In genomic region chr11:10274726-10275125, GRCh38 we compare ENCODE assay signal across 26 cellular contexts. TPM values are rescaled to one million over a fixed set of nuclear protein-coding genes. Genes with fewer than 3 reads are reported as not detected.
DNase-seq lines count a peak whose midpoint lies in the region; TF ChIP-seq lines count a peak whose summit lies in the region.
"Had no signal": no experiment of that assay in that cellular context is flagged by ENCODE, and none has a peak within 500 bp of the region (broad histone marks: within the 10 kb centered on the region; RNA-seq: fewer than 3 reads in every experiment).

No MANE protein-coding gene starts in this region.

- H3K4me3 Mint-ChIP-seq in HFFc6 = peak overlapping the region; percentile 63; the same call in 1 of the 2 replicates
- no peak overlapping the region for H3K4me3 Mint-ChIP-seq in neural progenitor cell
- no peak overlapping the region for H3K4me3 Mint-ChIP-seq in T-helper 2 cell treated with Interferon-gamma antibody and Interleukin-4, amounts not matched to agents 5 μg/mL and 100 μg/mL, for 36 hours
- H3K4me3 Mint-ChIP-seq: CD4-positive, alpha-beta T cell had no signal

- H4K20me1 ChIP-seq in neural progenitor cell (ENCODE audit: low read depth) (no peaks in the 10 kb centered on the region), GM23248 (ENCODE audit: insufficient read depth) (no peaks in the 10 kb centered on the region)

- H3K9me2 ChIP-seq in GM23248 (ENCODE audit: insufficient read depth) = no peaks in the 10 kb centered on the region
- H3K9me2 ChIP-seq: SK-N-SH had no signal

- no peak overlapping the region for H3K4me2 ChIP-seq in neural progenitor cell
- H3K4me2 ChIP-seq in GM23248 (ENCODE audit: unreplicated experiment) = no peak overlapping the region
- H3K4me2 ChIP-seq: KMS-11, SK-N-SH had no signal

- in situ Hi-C loops in GM23248 (cut with MboI) = no loop called here

- 96 to 100% methylated on average over 1 of the region's 1 CpG for WGBS in GM23248 (ENCODE audit: low coverage in 1 of 2, low lambda C conversion rate in 2 of 2, missing lambda C conversion rate in 2 of 2), 2 experiments

- H3K36me3 Mint-ChIP-seq in HFFc6 (ENCODE audit: low read depth) (no peaks in the 10 kb centered on the region), neural progenitor cell (no peaks in the 10 kb centered on the region)
- no peaks in the 10 kb centered on the region for H3K36me3 Mint-ChIP-seq in T-helper 2 cell treated with Interferon-gamma antibody and Interleukin-4, amounts not matched to agents 5 μg/mL and 100 μg/mL, for 36 hours (ENCODE audit: low read depth)

- H3K27me3 Mint-ChIP-seq in HFFc6 (ENCODE audit: insufficient read depth) (no peaks in the 10 kb centered on the region; the same call in 1 of the 2 replicates), neural progenitor cell (ENCODE audit: insufficient read depth, low read depth) (peaks cover 3% of the 10 kb centered on the region)
- peaks cover 9% of the 10 kb centered on the region for H3K27me3 Mint-ChIP-seq in T-helper 2 cell treated with Interferon-gamma antibody and Interleukin-4, amounts not matched to agents 5 μg/mL and 100 μg/mL, for 36 hours (ENCODE audit: low read depth)
- H3K27me3 Mint-ChIP-seq: CD4-positive, alpha-beta T cell had no signal

- H3K27ac ChIP-seq in SK-N-MC = peak overlapping the region; percentile 83
- H3K27ac ChIP-seq in neural progenitor cell = peak overlapping the region; percentile 3
- H3K27ac ChIP-seq in GM23248 = no peak overlapping the region
- H3K27ac ChIP-seq: BLaER1 treated with 17β-estradiol and CSF1 and Interleukin-3, amounts not matched to agents 10 nM and 100 nM; KMS-11; Peyer's patch had no signal

- peak overlapping the region; percentile 56 for H3K27ac Mint-ChIP-seq in HFFc6
- no peak overlapping the region for H3K27ac Mint-ChIP-seq in neural progenitor cell
- H3K27ac Mint-ChIP-seq in T-helper 2 cell treated with Interferon-gamma antibody and Interleukin-4, amounts not matched to agents 5 μg/mL and 100 μg/mL, for 36 hours = no peak overlapping the region
- H3K27ac Mint-ChIP-seq: CD4-positive, alpha-beta T cell had no signal

- H3K4me3 ChIP-seq in AG10803 (ENCODE audit: low read length) (no peak overlapping the region), SK-N-MC (peak overlapping the region; percentile 66), neural progenitor cell (no peak overlapping the region), GM23248 (no peak overlapping the region)
- H3K4me3 ChIP-seq: BLaER1 treated with 17β-estradiol and CSF1 and Interleukin-3, amounts not matched to agents 10 nM and 100 nM; Peyer's patch had no signal

- TF ChIP-seq CTCF in AG10803 (conservative IDR thresholded peaks at IDR 0.05; ENCODE audit: low read length) = no peak
- no peak for TF ChIP-seq CTCF in HFFc6 (IDR thresholded peaks at IDR 0.05)
- TF ChIP-seq CTCF in neural progenitor cell (IDR thresholded peaks at IDR 0.05) = no peak

- H3K36me3 ChIP-seq in SK-N-MC (ENCODE audit: insufficient read depth, low read length) = no peaks in the 10 kb centered on the region
- H3K36me3 ChIP-seq in neural progenitor cell = no peaks in the 10 kb centered on the region
- no peaks in the 10 kb centered on the region for H3K36me3 ChIP-seq in GM23248 (ENCODE audit: low read depth)
- H3K36me3 ChIP-seq: BLaER1 treated with 17β-estradiol and CSF1 and Interleukin-3, amounts not matched to agents 10 nM and 100 nM; Peyer's patch had no signal

- H3F3A ChIP-seq in neural progenitor cell (ENCODE audit: low read depth) (no peaks in the 10 kb centered on the region), GM23248 (ENCODE audit: insufficient read depth) (peaks cover 23% of the 10 kb centered on the region)

- H3K9me3 ChIP-seq in SK-N-MC (ENCODE audit: low read depth, low read length) = no peaks in the 10 kb centered on the region
- no peaks in the 10 kb centered on the region for H3K9me3 ChIP-seq in neural progenitor cell (ENCODE audit: low read depth)
- no peaks in the 10 kb centered on the region for H3K9me3 ChIP-seq in GM23248 (ENCODE audit: low read depth)
- H3K9me3 ChIP-seq: BLaER1 treated with 17β-estradiol and CSF1 and Interleukin-3, amounts not matched to agents 10 nM and 100 nM; Peyer's patch; SK-N-SH had no signal

- H3K4me1 Mint-ChIP-seq in HFFc6 (ENCODE audit: low read depth) = peaks cover 44% of the 10 kb centered on the region
- H3K4me1 Mint-ChIP-seq in neural progenitor cell = peaks cover 6% of the 10 kb centered on the region
- H3K4me1 Mint-ChIP-seq in T-helper 2 cell treated with Interferon-gamma antibody and Interleukin-4, amounts not matched to agents 5 μg/mL and 100 μg/mL, for 36 hours (ENCODE audit: low read depth) = no peaks in the 10 kb centered on the region

- H3K9ac ChIP-seq in SK-N-MC (ENCODE audit: insufficient read length) = peak overlapping the region; percentile 46
- H3K9ac ChIP-seq in neural progenitor cell = no peak overlapping the region
- no peak overlapping the region for H3K9ac ChIP-seq in GM23248
- H3K9ac ChIP-seq: BLaER1 treated with 17β-estradiol and CSF1 and Interleukin-3, amounts not matched to agents 10 nM and 100 nM; KMS-11; SK-N-SH had no signal

- H3K79me2 ChIP-seq in neural progenitor cell (ENCODE audit: low read depth) (peaks cover 2% of the 10 kb centered on the region), GM23248 (ENCODE audit: insufficient read depth) (peaks cover 79% of the 10 kb centered on the region)

- DNase-seq in AG10803 (ENCODE audit: low read depth) (peak; percentile 34), HFFc6 (no peak), SK-N-MC (ENCODE audit: low read depth, low spot score) (no peak), neural progenitor cell (ENCODE audit: low spot score) (no peak), HCEC 1CT (no peak), GM23248 (no peak)
- DNase-seq in T-helper 2 cell treated with Interferon-gamma antibody and Interleukin-4, amounts not matched to agents 5 μg/mL and 100 μg/mL, for 36 hours (ENCODE audit: low spot score) = no peak
- DNase-seq in activated T-cell treated with anti-CD3 and anti-CD28 coated beads, Interleukin-2, amount 50 U/mL, for 48 hours = no peak
- DNase-seq: AML-193; CD4-positive, alpha-beta T cell; COR-L47; GF-D8; H7; MM.1S; NCI-H1048; NCI-H1417; NCI-H1694; NCI-H2029 treated with DMSO at 0.1 percent for 48 hours; NCI-H446 treated with DMSO at 0.1 percent for 48 hours; Peyer's patch; SIG-M5; SK-N-SH; SW 1271 had no signal

- H3K4me1 ChIP-seq in neural progenitor cell = peaks cover 21% of the 10 kb centered on the region
- H3K4me1 ChIP-seq in GM23248 (ENCODE audit: insufficient read depth) = peaks cover 29% of the 10 kb centered on the region
- H3K4me1 ChIP-seq: Peyer's patch had no signal

- H3K9me3 Mint-ChIP-seq in HFFc6 = no peaks in the 10 kb centered on the region
- H3K9me3 Mint-ChIP-seq in neural progenitor cell = peaks cover 2% of the 10 kb centered on the region
- no peaks in the 10 kb centered on the region for H3K9me3 Mint-ChIP-seq in T-helper 2 cell treated with Interferon-gamma antibody and Interleukin-4, amounts not matched to agents 5 μg/mL and 100 μg/mL, for 36 hours
- H3K9me3 Mint-ChIP-seq: CD4-positive, alpha-beta T cell; IgD-negative memory B cell had no signal

- H3K27me3 ChIP-seq in neural progenitor cell (no peaks in the 10 kb centered on the region), GM23248 (replicated peaks; ENCODE audit: insufficient read depth) (no peaks in the 10 kb centered on the region)
- H3K27me3 ChIP-seq: BLaER1 treated with 17β-estradiol and CSF1 and Interleukin-3, amounts not matched to agents 10 nM and 100 nM; Peyer's patch had no signal

- no peak overlapping the region for H2AFZ ChIP-seq in neural progenitor cell (replicated peaks)
- no peak overlapping the region for H2AFZ ChIP-seq in GM23248

RNA-seq across cellular contexts. Expression of gene SBF2, which starts 19.3 kb away (rescaled TPM):
- 10 to 100 TPM; 25.2 to 36.0 (median 30.7) TPM for total RNA-seq in HFFc6 (2021; fragmentation: NEBNext Ultra II Directional; extraction: Animal tissue kit (Norgen Biotek cat#: 25700))
- total RNA-seq in neural progenitor cell (ENCODE audit: low replicate concordance) = 48.2 and 51.1 TPM in 2 replicates
- 32.7 and 42.7 TPM in 2 replicates for total RNA-seq in GM23248 (2014; rRNA removed; shearing (Covaris generic))
- polyA plus RNA-seq in GM23248 (2016; fragmentation: Nextera tagmentation; extraction: Ambion mirVana) = 18.8 and 21.9 TPM in 2 replicates

RNA-seq across cellular contexts. Expression of gene ADM, which starts 30.1 kb away (rescaled TPM):
- total RNA-seq in HFFc6 (2021; fragmentation: NEBNext Ultra II Directional; extraction: Animal tissue kit (Norgen Biotek cat#: 25700)) = 100 to 1,000 TPM; 219 to 346 (median 321) TPM
- total RNA-seq in neural progenitor cell (ENCODE audit: low replicate concordance) = 3.8 and 8.5 TPM in 2 replicates
- total RNA-seq in GM23248 (2014; rRNA removed; shearing (Covaris generic)) = 537 and 551 TPM in 2 replicates
- 451 and 460 TPM in 2 replicates for polyA plus RNA-seq in GM23248 (2016; fragmentation: Nextera tagmentation; extraction: Ambion mirVana)

Comparison
In these comparisons a context has a peak if more than half of its experiments do, and no peak if none do; other contexts are left out.
1. RNA of gene ADM, which starts 30.1 kb away (total RNA-seq): 537 to 551 TPM in GM23248 and 219 to 346 TPM in HFFc6; 3.8 to 8.5 TPM in neural progenitor cell; every median in the first group is over 10 times any median in the second.